28 cellular contexts compared by ENCODE assay signal in the genomic region with DNA sequence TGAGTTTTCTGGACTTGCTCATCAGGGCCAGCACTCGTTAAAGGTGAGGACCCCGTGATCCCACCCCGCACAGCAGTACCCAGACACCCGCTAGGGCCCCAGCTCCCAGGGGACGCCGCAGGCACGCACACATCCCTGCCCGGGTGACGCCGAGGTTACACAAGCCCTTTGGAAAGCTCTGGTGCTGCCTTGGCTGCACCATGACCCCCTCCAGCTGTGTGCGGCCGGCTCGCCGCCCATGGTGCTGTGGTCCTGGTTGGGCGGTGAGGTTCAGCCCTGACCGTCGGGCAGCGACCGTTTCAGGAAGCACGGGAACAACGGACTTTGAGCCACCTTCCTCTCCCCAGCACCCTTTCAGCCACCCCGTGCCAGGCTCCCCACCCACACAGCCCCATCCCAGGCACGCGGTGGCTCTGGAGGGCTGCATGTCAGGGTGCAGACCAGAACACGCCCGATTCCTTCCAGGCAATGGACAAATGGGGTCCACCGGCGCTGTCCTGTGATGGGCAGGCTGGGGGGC. TPM values are rescaled to one million over a fixed set of nuclear protein-coding genes. Genes with fewer than 3 reads are reported as not detected.
DNase-seq lines count a peak whose midpoint lies in the region; ATAC-seq, FAIRE-seq and TF ChIP-seq lines count a peak whose summit lies in the region.
"Had no signal": no experiment of that assay in that cellular context is flagged by ENCODE, and none has a peak within 500 bp of the region (broad histone marks: within the 10 kb centered on the region; RNA-seq: fewer than 3 reads in every experiment).

No MANE protein-coding gene starts in this region.

- H3K4ac ChIP-seq in neuronal stem cell (ENCODE audit: low read length) = peak overlapping the region; percentile 66

- H3K27me3 ChIP-seq in right cardiac atrium (ENCODE audit: control insufficient read depth, insufficient read depth) (no peaks in the 10 kb centered on the region), neuronal stem cell (ENCODE audit: control insufficient read depth in 3 of 3, insufficient read depth in 3 of 3, low read depth in 1 of 3, low read length in 3 of 3) (peaks cover 0 to 44% (median 0%) of the 10 kb centered on the region in 3 experiments)
- H3K27me3 ChIP-seq: upper lobe of left lung had no signal

- H2BK15ac ChIP-seq in neuronal stem cell (ENCODE audit: low read length) = peak overlapping the region; percentile 15

- peak overlapping the region; percentile 9 for H3K14ac ChIP-seq in neuronal stem cell (ENCODE audit: low read length)

- peak overlapping the region; percentile 7 for H2BK12ac ChIP-seq in neuronal stem cell (ENCODE audit: low read length)

- peak; percentile 14 to 40 for ATAC-seq in right cardiac atrium
- ATAC-seq in left cardiac atrium = no peak

- H3K27ac ChIP-seq in right cardiac atrium (ENCODE audit: low read length) (no peak overlapping the region), kidney (ENCODE audit: low read depth in 2 of 2, low read length in 2 of 2) (peak overlapping the region; percentile 48 to 51), neuronal stem cell (replicated peaks; ENCODE audit: low read length) (no peak overlapping the region)
- H3K27ac ChIP-seq: epithelial cell of prostate, PC-9, upper lobe of left lung had no signal

- H3K23ac ChIP-seq in neuronal stem cell (ENCODE audit: low read depth, low read length, poor library complexity) = peak overlapping the region; percentile 18

- no peak overlapping the region for H3K4me3 ChIP-seq in right cardiac atrium (ENCODE audit: low read length)
- no peak overlapping the region for H3K4me3 ChIP-seq in kidney (ENCODE audit: low read length in 2 of 2)
- no peak overlapping the region for H3K4me3 ChIP-seq in neuronal stem cell (ENCODE audit: low read length in 2 of 2)
- H3K4me3 ChIP-seq: PC-9, skin epidermis, upper lobe of left lung had no signal

- FAIRE-seq in kidney (lab: Jason Lieb, UNC) = no peak
- FAIRE-seq: GM12891 had no signal

- no peak overlapping the region for H2AFZ ChIP-seq in neuronal stem cell (ENCODE audit: low read length)
- H2AFZ ChIP-seq: PC-9 had no signal

- H3K9ac ChIP-seq in kidney (ENCODE audit: low read length in 2 of 2) = no peak overlapping the region
- peak overlapping the region; percentile 50 for H3K9ac ChIP-seq in neuronal stem cell (ENCODE audit: low read depth, low read length, poor library complexity)

- H4K8ac ChIP-seq in neuronal stem cell (ENCODE audit: low read depth, low read length) = no peak overlapping the region

- no peak overlapping the region for H3K4me2 ChIP-seq in neuronal stem cell (ENCODE audit: insufficient read depth, low read length, poor library complexity, severe bottlenecking)
- H3K4me2 ChIP-seq: PC-9 had no signal

- H3K4me1 ChIP-seq in right cardiac atrium (ENCODE audit: control insufficient read depth, insufficient read depth, low read length) = peaks cover 3% of the 10 kb centered on the region
- peaks cover 0 to 14% of the 10 kb centered on the region in 2 donors for H3K4me1 ChIP-seq in kidney (ENCODE audit: control insufficient read depth in 1 of 2, insufficient read depth in 1 of 2, low read depth in 1 of 2, low read length in 2 of 2)
- H3K4me1 ChIP-seq in neuronal stem cell (ENCODE audit: control insufficient read depth in 2 of 2, insufficient read depth in 1 of 2, low read depth in 1 of 2, low read length in 2 of 2) = peaks cover 0 to 10% of the 10 kb centered on the region in 2 donors

- H2BK5ac ChIP-seq in neuronal stem cell (ENCODE audit: low read length) = no peak overlapping the region

- H2AK5ac ChIP-seq in neuronal stem cell (ENCODE audit: low read depth, low read length) = peak overlapping the region; percentile 98

- H2BK120ac ChIP-seq in neuronal stem cell (ENCODE audit: low read depth, low read length) = no peak overlapping the region

- no peaks in the 10 kb centered on the region for H3K9me3 ChIP-seq in right cardiac atrium (ENCODE audit: control insufficient read depth, low read length)
- H3K9me3 ChIP-seq in kidney (ENCODE audit: control insufficient read depth in 1 of 2, low read length in 2 of 2) = no peaks in the 10 kb centered on the region
- peaks cover 0 to 4% of the 10 kb centered on the region in 2 donors for H3K9me3 ChIP-seq in neuronal stem cell (replicated peaks in 1 of 2; ENCODE audit: control insufficient read depth in 2 of 2, insufficient read depth in 1 of 2, low read depth in 1 of 2, low read length in 2 of 2)
- H3K9me3 ChIP-seq: upper lobe of left lung had no signal

- WGBS in right cardiac atrium = 86% methylated on average over 28 of the region's 28 CpGs
- WGBS in neuronal stem cell (ENCODE audit: extremely low coverage in 2 of 2, insufficient read length in 2 of 2, insufficient replicate concordance in 1 of 2), 2 donors = no CpG with 5 or more reads among the region's 28 CpGs

- intact Hi-C loops in right cardiac atrium (cut with DNase I) = no loop called here
- intact Hi-C loops in left cardiac atrium (cut with DNase I) = no loop called here
- intact Hi-C loops in kidney (cut with DNase I) = no loop called here

- no peak overlapping the region for H4K91ac ChIP-seq in neuronal stem cell (ENCODE audit: low read depth, low read length, poor library complexity)

- TF ChIP-seq CTCF in kidney (IDR thresholded peaks at IDR 0.05; ENCODE audit: borderline replicate concordance, extremely low read depth, insufficient read depth) = no peak

- DNase-seq in right cardiac atrium (peak in 2 of 3 donors; percentile 72 to 80), left cardiac atrium (no peak), kidney (no peak), neuronal stem cell (ENCODE audit: low spot score) (no peak), NCI-H524 (lab: John Stamatoyannopoulos, UW) (no peak), T1000 (lab: John Stamatoyannopoulos, UW) (no peak), SHP77 (lab: John Stamatoyannopoulos, UW) (no peak), NCI-H345 treated with DMSO at 0.1 percent for 48 hours (lab: John Stamatoyannopoulos, UW; ENCODE audit: unreplicated experiment) (no peak)
- DNase-seq: 8988T; activated CD4-positive, alpha-beta T cell treated with anti-CD3 and anti-CD28 coated beads, Interleukin-2, amount 50 U/mL, for 4 hours; activated CD4-positive, CD25-positive, alpha-beta regulatory T cell; activated naive CD4-positive, alpha-beta T cell treated with anti-CD3 and anti-CD28 coated beads for 36 hours; amniotic stem cell; CD4-positive, alpha-beta memory T cell; effector CD4-positive, alpha-beta T cell; EL; glutamatergic neuron; HFFc6; IMR-90; naive B cell; NCI-H1048; NCI-H1694; stimulated activated CD4-positive, alpha-beta T cell treated with anti-CD3 and anti-CD28 coated beads, Interleukin-1b, Interleukin-23, amount 100 ng/mL, for 48 hours had no signal

- H3K36me3 ChIP-seq in kidney (ENCODE audit: control insufficient read depth in 1 of 2, insufficient read depth in 2 of 2, low read length in 2 of 2) = no peaks in the 10 kb centered on the region
- no peaks in the 10 kb centered on the region for H3K36me3 ChIP-seq in neuronal stem cell (replicated peaks in 1 of 2; ENCODE audit: control insufficient read depth in 2 of 2, insufficient read depth in 2 of 2, low read length in 2 of 2)
- H3K36me3 ChIP-seq: upper lobe of left lung had no signal

- peak overlapping the region; percentile 20 for H3K18ac ChIP-seq in neuronal stem cell (ENCODE audit: low read length)

- peaks cover 4% of the 10 kb centered on the region for H3K79me1 ChIP-seq in neuronal stem cell (ENCODE audit: low read depth, low read length)

RNA-seq across cellular contexts. Expression of gene SLC12A7, which starts 7.5 kb away (rescaled TPM):
- 10 to 100 TPM; 57.2 to 80.5 (median 65.6) TPM for total RNA-seq in right cardiac atrium
- polyA plus RNA-seq in right cardiac atrium = 28.5 TPM
- total RNA-seq in left cardiac atrium = 10 to 100 TPM; 53.7 to 54.1 TPM
- 92.9 TPM for total RNA-seq in kidney
- polyA plus RNA-seq in kidney (ENCODE audit: insufficient read depth, low read depth, low replicate concordance) = 28.2 TPM
- polyA plus RNA-seq in neuronal stem cell (2013, experiment 1 of 2) = 25.7 TPM
- polyA plus RNA-seq in neuronal stem cell (2013, experiment 2 of 2) = 25.0 TPM

Comparison
In these comparisons a context has a peak if more than half of its experiments do, and no peak if none do; other contexts are left out.
1. ATAC-seq: peak in right cardiac atrium (2 of 2); none in left cardiac atrium (0 of 2).
2. DNase-seq: peak in right cardiac atrium (2 of 3); none in left cardiac atrium (single experiment), kidney (single experiment), neuronal stem cell (single experiment), NCI-H524 (0 of 2), T1000 (single experiment), SHP77 (0 of 2) and NCI-H345 treated with DMSO at 0.1 percent for 48 hours (single experiment).
3. H3K27ac ChIP-seq: peak in kidney (2 of 2); none in right cardiac atrium (single experiment) and neuronal stem cell (single experiment).